In genomic region chr16:23148166-23148512, GRCh38 we compare ENCODE assay signal across 8 cellular contexts. TPM values are rescaled to one million over a fixed set of nuclear protein-coding genes. Genes with fewer than 3 reads are reported as not detected.
DNase-seq lines count a peak whose midpoint lies in the region; ATAC-seq and TF ChIP-seq lines count a peak whose summit lies in the region.

No MANE protein-coding gene starts in this region.

- H3K9ac ChIP-seq in DND-41 (ENCODE audit: low read depth, low read length), result peak overlapping the region; percentile 60
- H3K9ac ChIP-seq in trophoblast cell (ENCODE audit: low read length), result no peak overlapping the region

- H4K12ac ChIP-seq in trophoblast cell (ENCODE audit: low read depth, low read length), result peak overlapping the region; percentile 41

- H4K91ac ChIP-seq in trophoblast cell (ENCODE audit: low read depth, low read length), result no peak overlapping the region

- H3K27me3 ChIP-seq in DND-41 (ENCODE audit: insufficient read depth, low read length, poor library complexity) (no peaks in the 10 kb centered on the region), esophagus (ENCODE audit: control insufficient read depth in 1 of 2, insufficient read depth in 2 of 2, low read length in 2 of 2) (no peaks in the 10 kb centered on the region), trophoblast cell (ENCODE audit: insufficient read depth, low read length) (no peaks in the 10 kb centered on the region)

- H2BK5ac ChIP-seq in trophoblast cell (ENCODE audit: low read depth, low read length, poor library complexity), result no peak overlapping the region

- H3K4me3 ChIP-seq in DND-41 (ENCODE audit: low read depth in 1 of 2, low read length in 2 of 2) (peak overlapping the region; percentile 13 to 70; a peak in 3 of 4 replicates), esophagus (ENCODE audit: low read depth in 1 of 2, low read length in 2 of 2) (peak overlapping the region; percentile 64 to 80), trophoblast cell (ENCODE audit: low read depth, low read length) (peak overlapping the region; percentile 84)

- H4K20me1 ChIP-seq in DND-41 (ENCODE audit: insufficient read depth, low read length), result peaks cover 23% of the 10 kb centered on the region

- H3K4ac ChIP-seq in trophoblast cell (ENCODE audit: low read depth, low read length), result no peak overlapping the region

- no peak overlapping the region for H3K27ac ChIP-seq in DND-41 (ENCODE audit: low read length)
- H3K27ac ChIP-seq in esophagus (ENCODE audit: low read depth in 2 of 2, low read length in 1 of 2), result peak overlapping the region; percentile 91 to 95
- H3K27ac ChIP-seq in trophoblast cell (ENCODE audit: low read depth, low read length), result no peak overlapping the region

- H3K4me1 ChIP-seq in DND-41 (ENCODE audit: insufficient read depth, low read length), result peaks cover 40% of the 10 kb centered on the region
- H3K4me1 ChIP-seq in esophagus (ENCODE audit: control insufficient read depth in 2 of 2, insufficient read depth in 2 of 2, low read length in 1 of 2), result peaks cover 3 to 6% of the 10 kb centered on the region in 2 donors
- H3K4me1 ChIP-seq in trophoblast cell (ENCODE audit: control insufficient read depth in 1 of 2, insufficient read depth in 2 of 2, low read length in 2 of 2), result peaks cover 0 to 4% of the 10 kb centered on the region in 2 experiments

- H3K36me3 ChIP-seq in DND-41 (ENCODE audit: insufficient read depth, low read length) (no peaks in the 10 kb centered on the region), esophagus (ENCODE audit: control insufficient read depth in 2 of 2, insufficient read depth in 2 of 2, low read length in 1 of 2) (no peaks in the 10 kb centered on the region), trophoblast cell (ENCODE audit: control insufficient read depth in 1 of 2, insufficient read depth in 2 of 2, low read length in 2 of 2) (no peaks in the 10 kb centered on the region)

- no peak overlapping the region for H2BK12ac ChIP-seq in trophoblast cell (ENCODE audit: low read length)

- H3K18ac ChIP-seq in trophoblast cell (ENCODE audit: low read length), result peak overlapping the region; percentile 69

- no peaks in the 10 kb centered on the region for H3K9me3 ChIP-seq in DND-41 (ENCODE audit: insufficient read depth, low read length, severe bottlenecking)
- H3K9me3 ChIP-seq in esophagus (ENCODE audit: control insufficient read depth in 2 of 2, insufficient read depth in 1 of 2, low read depth in 1 of 2, low read length in 1 of 2), result no peaks in the 10 kb centered on the region
- H3K9me3 ChIP-seq in trophoblast cell (ENCODE audit: insufficient read depth, low read depth, low read length), result peaks cover 3% of the 10 kb centered on the region

- no peaks in the 10 kb centered on the region for H3K79me1 ChIP-seq in trophoblast cell (ENCODE audit: low read length)

- H3K4me2 ChIP-seq in DND-41 (ENCODE audit: insufficient read depth, low read length) (peak overlapping the region; percentile 80), trophoblast cell (ENCODE audit: low read length) (peak overlapping the region; percentile 84)

- H4K8ac ChIP-seq in trophoblast cell (ENCODE audit: low read depth, low read length), result no peak overlapping the region

- H3K14ac ChIP-seq in trophoblast cell (ENCODE audit: low read length), result no peak overlapping the region

- no peak overlapping the region for H3K23ac ChIP-seq in trophoblast cell (ENCODE audit: low read length)

- no peak for TF ChIP-seq CTCF in DND-41 (IDR thresholded peaks at IDR 0.05; ENCODE audit: borderline replicate concordance, extremely low read depth, low read length, poor library complexity, severe bottlenecking)

- no peak overlapping the region for H2AK5ac ChIP-seq in trophoblast cell (ENCODE audit: low read length)

- no peak overlapping the region for H2BK120ac ChIP-seq in trophoblast cell (ENCODE audit: insufficient read depth, low read length, poor library complexity)

- DNase-seq in DND-41 (no peak), RKO (ENCODE audit: low spot score) (peak; percentile 39), trophoblast cell (peak in 1 of 2 donors; percentile 16), SK-N-DZ (ENCODE audit: low spot score) (no peak), C1 segment of cervical spinal cord (lab: John Stamatoyannopoulos, UW) (no peak), HPDE6-E6E7 (ENCODE audit: extremely low spot score) (no peak), D341Med (ENCODE audit: low spot score) (no peak)

- peaks cover 46% of the 10 kb centered on the region for H3K79me2 ChIP-seq in DND-41 (ENCODE audit: insufficient read depth, low read length)
- H3K79me2 ChIP-seq in trophoblast cell (ENCODE audit: control insufficient read depth, insufficient read depth, low read length, poor library complexity), result peaks cover 2% of the 10 kb centered on the region

- H2AFZ ChIP-seq in DND-41 (ENCODE audit: low read depth, low read length) (peak overlapping the region; percentile 57; the same call in 1 of the 2 replicates), trophoblast cell (ENCODE audit: insufficient read depth, low read length, poor library complexity) (no peak overlapping the region)

- WGBS in esophagus, 2 donors, result 29 to 37% methylated on average over 7 of the region's 7 CpGs
- no CpG with 5 or more reads among the region's 7 CpGs for WGBS in trophoblast cell (ENCODE audit: extremely low coverage, insufficient coverage, insufficient read length)

- no peak for ATAC-seq in DND-41 (ENCODE audit: insufficient read depth, low read depth)

RNA-seq across cellular contexts. Expression of gene USP31, which starts 1.1 kb away (rescaled TPM):
- polyA plus RNA-seq in esophagus, result 1 to 10 TPM; 3.3 to 6.5 TPM
- 2.9 and 3.4 TPM in 2 replicates for polyA plus RNA-seq in trophoblast cell (2013)
- 5.0 and 6.1 TPM in 2 replicates for polyA plus RNA-seq in SK-N-DZ (2014; cell fraction: cytosol; rRNA removed)
- polyA plus RNA-seq in SK-N-DZ (2014; cell fraction: nucleus; rRNA removed), result 5.0 and 8.6 TPM in 2 replicates

RNA-seq across cellular contexts. Expression of gene SCNN1G, which starts 34.4 kb away (rescaled TPM):
- 10 to 100 TPM in 1 of 2 donors, 1 to 10 TPM in 1; 6.1 to 11.2 TPM for polyA plus RNA-seq in esophagus
- polyA plus RNA-seq in trophoblast cell (2013), result 0.01 TPM in 2 replicates
- polyA plus RNA-seq in SK-N-DZ (2014; cell fraction: cytosol; rRNA removed), result not detected in 2 replicates
- not detected in 2 replicates for polyA plus RNA-seq in SK-N-DZ (2014; cell fraction: nucleus; rRNA removed)

Comparison
In these comparisons a context has a peak if more than half of its experiments do, and no peak if none do; other contexts are left out.
1. H3K27ac ChIP-seq: peak in esophagus (2 of 2); none in DND-41 (single experiment) and trophoblast cell (single experiment).
2. Peak in every context shown above with its lines, with median percentiles within 50 percentile points of each other: H3K4me3 ChIP-seq.